23 cellular contexts compared by ENCODE assay signal in the genomic region with DNA sequence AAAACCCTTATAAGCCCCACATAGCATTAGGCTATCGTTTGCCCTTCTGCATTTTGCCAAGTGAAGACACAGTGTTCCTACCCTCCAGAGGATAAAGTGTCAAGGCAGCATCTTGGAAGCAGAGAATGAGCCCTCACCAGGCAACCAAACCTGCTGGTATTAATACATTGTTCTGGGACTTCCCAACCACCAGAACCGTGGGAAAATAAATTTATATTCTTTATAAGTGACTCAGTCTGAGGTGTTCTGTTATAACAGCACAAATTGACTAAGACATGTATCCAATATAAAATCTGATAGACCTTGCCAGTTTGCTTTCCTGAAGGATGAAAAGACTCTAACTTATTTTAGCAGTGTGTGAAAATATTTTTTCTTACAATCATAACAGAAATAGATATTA.
DNase-seq lines count a peak whose midpoint lies in the region; ATAC-seq and TF ChIP-seq lines count a peak whose summit lies in the region.
"Had no signal": no experiment of that assay in that cellular context is flagged by ENCODE, and none has a peak within 500 bp of the region (broad histone marks: within the 10 kb centered on the region; RNA-seq: fewer than 3 reads in every experiment).

No MANE protein-coding gene starts in this region.

- no peak overlapping the region for H2AFZ ChIP-seq in mammary epithelial cell (ENCODE audit: low read depth, low read length)
- H2AFZ ChIP-seq: GM23248 had no signal

- no peak overlapping the region for H3K4me3 Mint-ChIP-seq in MCF 10A (ENCODE audit: unreplicated experiment)
- H3K4me3 Mint-ChIP-seq: CD14-positive monocyte; CD4-positive, alpha-beta T cell; CD8-positive, alpha-beta memory T cell had no signal

- CTCF ChIA-PET in mammary epithelial cell (lab: Charles Lee; ENCODE audit: low non-redundant PET) (no interaction called here), MCF 10A (lab: Yijun Ruan, JAX) (no interaction called here)

- peak; percentile 91 for ATAC-seq in foreskin keratinocyte
- no peak for ATAC-seq in mucosa of descending colon
- ATAC-seq: A549, GM12878 had no signal

- dilution Hi-C loops in mammary epithelial cell (cut with HindIII; ENCODE audit: low sequenced_read_pairs) = no loop called here

- H3K27me3 ChIP-seq in mammary epithelial cell (ENCODE audit: insufficient read depth, low read length) (no peaks in the 10 kb centered on the region), brain microvascular endothelial cell (replicated peaks) (no peaks in the 10 kb centered on the region), foreskin keratinocyte (no peaks in the 10 kb centered on the region), WERI-Rb-1 (ENCODE audit: insufficient read depth, low read depth, severe bottlenecking) (peaks cover 35% of the 10 kb centered on the region)
- H3K27me3 ChIP-seq: BE2C; BLaER1 treated with 17β-estradiol and CSF1 and Interleukin-3, amounts not matched to agents 10 nM and 100 nM had no signal

- H3K36me3 ChIP-seq in mammary epithelial cell (ENCODE audit: insufficient read depth, low read length) = no peaks in the 10 kb centered on the region
- no peaks in the 10 kb centered on the region for H3K36me3 ChIP-seq in brain microvascular endothelial cell (replicated peaks)
- H3K36me3 ChIP-seq in WERI-Rb-1 = no peaks in the 10 kb centered on the region
- H3K36me3 ChIP-seq in mucosa of descending colon (ENCODE audit: low read depth) = no peaks in the 10 kb centered on the region
- H3K36me3 ChIP-seq: BE2C; BLaER1 treated with 17β-estradiol and CSF1 and Interleukin-3, amounts not matched to agents 10 nM and 100 nM had no signal

- intact Hi-C loops in mammary epithelial cell (cut with micrococcal nuclease) (no loop called here), MCF 10A (cut with micrococcal nuclease) (no loop called here), mucosa of descending colon (cut with DNase I, micrococcal nuclease) (no loop called here)

- no peak overlapping the region for H3K9ac ChIP-seq in mammary epithelial cell (ENCODE audit: insufficient read depth, low read length)
- H3K9ac ChIP-seq: BLaER1 treated with 17β-estradiol and CSF1 and Interleukin-3, amounts not matched to agents 10 nM and 100 nM; GM23248 had no signal

- no peak overlapping the region for H3K27ac Mint-ChIP-seq in MCF 10A (ENCODE audit: low read depth, unreplicated experiment)
- H3K27ac Mint-ChIP-seq: CD14-positive monocyte; CD4-positive, alpha-beta T cell; CD8-positive, alpha-beta memory T cell had no signal

- in situ Hi-C loops in mammary epithelial cell (cut with MboI; ENCODE audit: low sequenced_read_pairs in 2 of 2) (no loop called here), brain microvascular endothelial cell (cut with HindIII; ENCODE audit: low pct_ligation_motif_present, low sequenced_read_pairs) (no loop called here)

- DNase-seq in mammary epithelial cell (peak; percentile 37), MCF 10A (ENCODE audit: unreplicated experiment) (no peak), brain microvascular endothelial cell (peak; percentile 47), foreskin keratinocyte (peak; percentile 26 to 56), WERI-Rb-1 (no peak), mucosa of descending colon (no peak)
- DNase-seq: 8988T; ACHN; AML-193; BE2C; CD4-positive, alpha-beta T cell; CD8-positive, alpha-beta memory T cell; DMS 273 treated with DMSO at 0.1 percent for 48 hours; DMS79; EL; GDM1; GM23248; H7; HCEC 1CT had no signal

- TF ChIP-seq CTCF in mammary epithelial cell (conservative IDR thresholded peaks at IDR 0.05 in 1 of 2, IDR thresholded peaks at IDR 0.05 in 1 of 2; ENCODE audit: extremely low read depth in 1 of 2, insufficient read depth in 1 of 2, low read depth in 1 of 2, low read length in 2 of 2) (no peak), MCF 10A (IDR thresholded peaks at IDR 0.05; ENCODE audit: unreplicated experiment) (no peak), brain microvascular endothelial cell (IDR thresholded peaks at IDR 0.05; ENCODE audit: low read depth, low read length, missing control alignments) (no peak), foreskin keratinocyte (conservative IDR thresholded peaks at IDR 0.05) (no peak), WERI-Rb-1 (IDR thresholded peaks at IDR 0.05; ENCODE audit: low read depth, low read length) (no peak), mucosa of descending colon (IDR thresholded peaks at IDR 0.05) (no peak)

- H3K27ac ChIP-seq in mammary epithelial cell (ENCODE audit: insufficient read depth, low read depth, low read length) (no peak overlapping the region), brain microvascular endothelial cell (peak overlapping the region; percentile 35), foreskin keratinocyte (no peak overlapping the region), WERI-Rb-1 (no peak overlapping the region)
- H3K27ac ChIP-seq: A549, GM23248 had no signal

- no peaks in the 10 kb centered on the region for H3K9me3 Mint-ChIP-seq in MCF 10A (ENCODE audit: unreplicated experiment)

- H4K20me1 ChIP-seq in mammary epithelial cell (ENCODE audit: insufficient read depth, low read length) = no peaks in the 10 kb centered on the region
- H4K20me1 ChIP-seq: BLaER1 treated with 17β-estradiol and CSF1 and Interleukin-3, amounts not matched to agents 10 nM and 100 nM had no signal

- no peaks in the 10 kb centered on the region for H3K36me3 Mint-ChIP-seq in MCF 10A (ENCODE audit: insufficient read depth, unreplicated experiment)
- H3K36me3 Mint-ChIP-seq: CD14-positive monocyte; CD8-positive, alpha-beta memory T cell had no signal

- H3K4me1 ChIP-seq in mammary epithelial cell (ENCODE audit: insufficient read depth, low read length) (no peaks in the 10 kb centered on the region), foreskin keratinocyte (no peaks in the 10 kb centered on the region), mucosa of descending colon (ENCODE audit: low read depth) (no peaks in the 10 kb centered on the region)
- H3K4me1 ChIP-seq: A549, BE2C had no signal

- H3K27me3 Mint-ChIP-seq in MCF 10A (ENCODE audit: insufficient read depth, unreplicated experiment) = no peaks in the 10 kb centered on the region
- H3K27me3 Mint-ChIP-seq: CD4-positive, alpha-beta T cell; CD8-positive, alpha-beta memory T cell had no signal

- POLR2A ChIA-PET in MCF 10A (lab: Yijun Ruan, JAX) = no interaction called here

- BruUV-seq in mammary epithelial cell (replicated peaks; lab: Mats Ljungman, UMichigan) (no TSS peak), MCF 10A (replicated peaks; lab: Mats Ljungman, UMichigan) (no TSS peak)

- H3K9me3 ChIP-seq in mammary epithelial cell (replicated peaks; ENCODE audit: insufficient read depth, low read length) (no peaks in the 10 kb centered on the region), WERI-Rb-1 (ENCODE audit: severe bottlenecking) (no peaks in the 10 kb centered on the region), mucosa of descending colon (peaks cover 28% of the 10 kb centered on the region)
- H3K9me3 ChIP-seq: A549, BE2C had no signal

- H3K4me3 ChIP-seq in mammary epithelial cell (replicated peaks in 1 of 3; ENCODE audit: insufficient read depth in 1 of 3, low read depth in 2 of 3, low read length in 3 of 3) (no peak overlapping the region), brain microvascular endothelial cell (ENCODE audit: low read depth, low read length) (no peak overlapping the region), WERI-Rb-1 (ENCODE audit: low read depth, low read length) (no peak overlapping the region), mucosa of descending colon (no peak overlapping the region)
- H3K4me3 ChIP-seq: A549; BLaER1 treated with 17β-estradiol and CSF1 and Interleukin-3, amounts not matched to agents 10 nM and 100 nM; GM12878; GM23248 had no signal

- 31% methylated on average over 2 of the region's 2 CpGs for WGBS in mammary epithelial cell (ENCODE audit: low coverage, missing lambda C conversion rate)

- H3K4me1 Mint-ChIP-seq in MCF 10A (ENCODE audit: insufficient read depth, unreplicated experiment) = peaks cover 10% of the 10 kb centered on the region
- H3K4me1 Mint-ChIP-seq: CD8-positive, alpha-beta memory T cell had no signal

- no peak overlapping the region for H3K4me2 ChIP-seq in mammary epithelial cell (ENCODE audit: insufficient read depth, low read depth, low read length)
- H3K4me2 ChIP-seq: A549 had no signal

- H3K79me2 ChIP-seq in mammary epithelial cell (ENCODE audit: insufficient read depth, low read length) = no peaks in the 10 kb centered on the region

Comparison
In these comparisons a context has a peak if more than half of its experiments do, and no peak if none do; other contexts are left out.
1. DNase-seq: peak in mammary epithelial cell (single experiment), brain microvascular endothelial cell (single experiment) and foreskin keratinocyte (2 of 2); none in MCF 10A (single experiment), WERI-Rb-1 (single experiment) and mucosa of descending colon (0 of 3).